In the genomic region with DNA sequence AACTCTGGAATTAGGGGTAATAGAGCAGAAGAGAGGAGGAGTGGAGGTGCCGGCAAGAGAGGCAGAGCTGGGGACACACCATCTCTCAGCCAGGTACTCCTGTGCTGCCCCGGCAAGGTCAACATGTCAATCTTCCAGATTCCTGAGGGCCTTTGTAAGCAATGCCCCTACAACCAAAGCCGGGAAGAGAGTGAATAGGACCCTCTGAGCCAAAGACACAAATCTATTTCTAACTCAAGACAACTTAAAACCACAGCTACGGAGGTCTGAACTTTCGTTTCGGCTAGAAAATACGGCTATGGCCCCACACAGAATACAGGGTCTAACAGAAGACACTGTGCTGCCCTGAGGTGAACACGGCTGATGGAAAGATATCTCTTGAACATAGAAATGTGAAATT, we compare ENCODE assay signal across 10 cellular contexts.
A peak's percentile ranks its signal among the peaks of the same experiment; 100 is the strongest.
DNase-seq lines count a peak whose midpoint lies in the region; ATAC-seq lines count a peak whose summit lies in the region.
"Had no signal": no experiment of that assay in that cellular context is flagged by ENCODE, and none has a peak within 500 bp of the region (broad histone marks: within the 10 kb centered on the region; RNA-seq: fewer than 3 reads in every experiment).

No MANE protein-coding gene starts in this region.

- DNase-seq in T-helper 17 cell: no peak
- peak; percentile 34 for DNase-seq in fibroblast of peridontal ligament (ENCODE audit: extremely low read depth)
- DNase-seq in stimulated activated naive B cell treated with anti-CD40 and anti-IgM and Interleukin-4, amounts not matched to agents 10 μg/mL and 1 μg/mL and 100 μg/mL, for 72 hours: no peak
- no peak for DNase-seq in NCI-H510A (lab: John Stamatoyannopoulos, UW)
- no peak for DNase-seq in HT-29 (ENCODE audit: low spot score)
- no peak for DNase-seq in NCI-H748 treated with DMSO at 0.1 percent for 48 hours (lab: John Stamatoyannopoulos, UW)
- DNase-seq: DMS79; NCI-H187; stimulated activated naive CD4-positive, alpha-beta T cell treated with Interleukin-2 at 50 U/mL for 16 hours had no signal

- H3K27me3 ChIP-seq in HUES6 (ENCODE audit: control insufficient read depth, insufficient read depth, low read length): no peaks in the 10 kb centered on the region

- H3K9me3 ChIP-seq in HUES6 (ENCODE audit: control insufficient read depth, insufficient read depth, low read depth, low read length) (no peaks in the 10 kb centered on the region), T-helper 17 cell (ENCODE audit: control insufficient read depth, low read length, poor library complexity, severe bottlenecking) (no peaks in the 10 kb centered on the region)

- peaks cover 4% of the 10 kb centered on the region for H3K36me3 Mint-ChIP-seq in T-helper 17 cell (ENCODE audit: low read depth)
- H3K36me3 Mint-ChIP-seq in stimulated activated naive B cell treated with anti-CD40 and anti-IgM and Interleukin-4, amounts not matched to agents 10 μg/mL and 1 μg/mL and 100 μg/mL, for 72 hours: peaks cover 0 to 11% of the 10 kb centered on the region in 2 donors

- no peaks in the 10 kb centered on the region for H3K36me3 ChIP-seq in HUES6 (ENCODE audit: control insufficient read depth, insufficient read depth, low read length)

- peak overlapping the region; percentile 98 for H3K27ac Mint-ChIP-seq in T-helper 17 cell
- H3K27ac Mint-ChIP-seq in stimulated activated naive B cell treated with anti-CD40 and anti-IgM and Interleukin-4, amounts not matched to agents 10 μg/mL and 1 μg/mL and 100 μg/mL, for 72 hours: no peak overlapping the region

- H3K9me3 Mint-ChIP-seq in stimulated activated naive B cell treated with anti-CD40 and anti-IgM and Interleukin-4, amounts not matched to agents 10 μg/mL and 1 μg/mL and 100 μg/mL, for 72 hours: no peaks in the 10 kb centered on the region

- peak overlapping the region; percentile 27 for H3K9ac ChIP-seq in HUES6 (ENCODE audit: low read length)

- H3K4me1 ChIP-seq in HUES6 (ENCODE audit: control insufficient read depth, insufficient read depth, low read length): peaks cover 86% of the 10 kb centered on the region

- H3K4me1 Mint-ChIP-seq in T-helper 17 cell: peaks cover 81% of the 10 kb centered on the region
- peaks cover 32 to 75% of the 10 kb centered on the region in 2 donors for H3K4me1 Mint-ChIP-seq in stimulated activated naive B cell treated with anti-CD40 and anti-IgM and Interleukin-4, amounts not matched to agents 10 μg/mL and 1 μg/mL and 100 μg/mL, for 72 hours

- no peaks in the 10 kb centered on the region for H3K27me3 Mint-ChIP-seq in T-helper 17 cell
- no peaks in the 10 kb centered on the region for H3K27me3 Mint-ChIP-seq in stimulated activated naive B cell treated with anti-CD40 and anti-IgM and Interleukin-4, amounts not matched to agents 10 μg/mL and 1 μg/mL and 100 μg/mL, for 72 hours

- peak; percentile 12 for ATAC-seq in T-helper 17 cell
- ATAC-seq in stimulated activated naive B cell treated with anti-CD40 and anti-IgM and Interleukin-4, amounts not matched to agents 10 μg/mL and 1 μg/mL and 100 μg/mL, for 72 hours (replicated peaks): no peak

- peak overlapping the region; percentile 76 for H3K27ac ChIP-seq in HUES6 (ENCODE audit: low read depth, low read length)

- H3K4me3 ChIP-seq in HUES6 (ENCODE audit: low read depth, low read length): no peak overlapping the region

- H3K4me3 Mint-ChIP-seq in T-helper 17 cell: peak overlapping the region; percentile 93
- H3K4me3 Mint-ChIP-seq in stimulated activated naive B cell treated with anti-CD40 and anti-IgM and Interleukin-4, amounts not matched to agents 10 μg/mL and 1 μg/mL and 100 μg/mL, for 72 hours: peak overlapping the region; percentile 53 to 69
